11 cellular contexts compared by ENCODE assay signal in genomic region chr15:29740692-29741311, GRCh38.
DNase-seq lines count a peak whose midpoint lies in the region; ATAC-seq and TF ChIP-seq lines count a peak whose summit lies in the region.
"Had no signal": no experiment of that assay in that cellular context is flagged by ENCODE, and none has a peak within 500 bp of the region (broad histone marks: within the 10 kb centered on the region; RNA-seq: fewer than 3 reads in every experiment).

No MANE protein-coding gene starts in this region.

- peak; percentile 41 for DNase-seq in COR-L47 (lab: John Stamatoyannopoulos, UW)
- no peak for DNase-seq in GM20000 (ENCODE audit: low spot score)
- DNase-seq in RWPE2 (ENCODE audit: low spot score): no peak
- DNase-seq in kidney epithelial cell (ENCODE audit: low read depth): no peak
- DNase-seq in activated T-cell treated with anti-CD3 and anti-CD28 coated beads, Interleukin-2, amount 50 U/mL, for 4 hours: no peak
- DNase-seq in activated naive CD4-positive, alpha-beta T cell (lab: John Stamatoyannopoulos, UW): no peak
- DNase-seq in activated CD4-positive, alpha-beta T cell treated with anti-CD3 and anti-CD28 coated beads, Interleukin-2, amount 50 U/mL, for 1 hour: no peak
- DNase-seq: activated naive CD4-positive, alpha-beta T cell treated with anti-CD3 and anti-CD28 coated beads, Interleukin-2, amount 50 U/mL, for 16 hours; Calu3; NCI-H1105 had no signal

- no peak overlapping the region for H3K27ac ChIP-seq in RWPE2 (ENCODE audit: poor library complexity, severe bottlenecking)

- no peaks in the 10 kb centered on the region for H3K36me3 Mint-ChIP-seq in activated T-cell treated with anti-CD3 and anti-CD28 coated beads, Interleukin-2, amount 50 U/mL, for 4 hours (ENCODE audit: insufficient read depth)

- no peaks in the 10 kb centered on the region for H3K9me3 Mint-ChIP-seq in activated T-cell treated with anti-CD3 and anti-CD28 coated beads, Interleukin-2, amount 50 U/mL, for 4 hours

- no peaks in the 10 kb centered on the region for H3K9me3 ChIP-seq in RWPE2 (ENCODE audit: severe bottlenecking)

- H3K27me3 Mint-ChIP-seq in activated T-cell treated with anti-CD3 and anti-CD28 coated beads, Interleukin-2, amount 50 U/mL, for 4 hours (ENCODE audit: low read depth): peaks cover 7% of the 10 kb centered on the region

- H3K27me3 ChIP-seq in RWPE2 (ENCODE audit: insufficient read depth, poor library complexity, severe bottlenecking) (no peaks in the 10 kb centered on the region), kidney epithelial cell (ENCODE audit: control insufficient read depth, insufficient read depth, low read length) (no peaks in the 10 kb centered on the region)

- ATAC-seq in RWPE2 (ENCODE audit: low read depth) (no peak), HG03378 (IDR thresholded peaks at IDR 0.05; ENCODE audit: unreplicated experiment) (no peak)
- no peak for ATAC-seq in activated T-cell treated with anti-CD3 and anti-CD28 coated beads, Interleukin-2, amount 50 U/mL, for 4 hours

- H3K4me1 ChIP-seq in RWPE2 (ENCODE audit: insufficient read depth, poor library complexity, severe bottlenecking): peaks cover 19% of the 10 kb centered on the region

- peaks cover 95% of the 10 kb centered on the region for H3K36me3 ChIP-seq in RWPE2 (ENCODE audit: low read depth)
- no peaks in the 10 kb centered on the region for H3K36me3 ChIP-seq in kidney epithelial cell (ENCODE audit: control insufficient read depth, insufficient read depth, low read length)

- H3K4me3 ChIP-seq in RWPE2 (ENCODE audit: severe bottlenecking) (no peak overlapping the region), kidney epithelial cell (ENCODE audit: low read depth, low read length) (no peak overlapping the region)

- no peaks in the 10 kb centered on the region for H3K4me1 Mint-ChIP-seq in activated T-cell treated with anti-CD3 and anti-CD28 coated beads, Interleukin-2, amount 50 U/mL, for 4 hours (ENCODE audit: low read depth)

- H3K4me3 Mint-ChIP-seq in activated T-cell treated with anti-CD3 and anti-CD28 coated beads, Interleukin-2, amount 50 U/mL, for 4 hours: no peak overlapping the region

- TF ChIP-seq CTCF in GM20000 (IDR thresholded peaks at IDR 0.05; ENCODE audit: extremely low read depth, missing control alignments) (peak; percentile 9), RWPE2 (IDR thresholded peaks at IDR 0.05; ENCODE audit: poor library complexity, severe bottlenecking) (peak; percentile 61), kidney epithelial cell (IDR thresholded peaks at IDR 0.05; ENCODE audit: insufficient read depth, low read length, poor library complexity, severe bottlenecking) (peak; percentile 31)

Comparison
In these comparisons a context has a peak if more than half of its experiments do, and no peak if none do; other contexts are left out.
1. CTCF ChIP-seq: peak in every context shown above with its lines; median percentile 61 in RWPE2; 31 in kidney epithelial cell; 9 in GM20000.